Comparison of ENCODE assay signal across 8 cellular contexts in genomic region chr6:148144917-148145521, GRCh38.
DNase-seq lines count a peak whose midpoint lies in the region; ATAC-seq and TF ChIP-seq lines count a peak whose summit lies in the region.

No MANE protein-coding gene starts in this region.

- no peaks in the 10 kb centered on the region for H3K27me3 ChIP-seq in transverse colon

- H3K9me3 ChIP-seq in transverse colon = no peaks in the 10 kb centered on the region

- DNase-seq in C1 segment of cervical spinal cord (lab: John Stamatoyannopoulos, UW) (peak in 9 of 14 donors; percentile 1 to 68 (median 25)), GM19240 (ENCODE audit: insufficient read length, low spot score) (peak; percentile 19), NOMO-1 treated with dmso at 0.1 percent for 144 hours (lab: John Stamatoyannopoulos, UW; ENCODE audit: unreplicated experiment) (peak; percentile 47), fibroblast of gingiva (ENCODE audit: low read depth) (peak; percentile 44), non-pigmented ciliary epithelial cell (ENCODE audit: low read depth) (peak; percentile 35), transverse colon (peak; percentile 72)
- peak; percentile 84 for DNase-seq in activated CD8-positive, alpha-beta memory T cell treated with anti-CD3 and anti-CD28 coated beads, Interleukin-2, amount 50 U/mL, for 48 hours

- no peaks in the 10 kb centered on the region for H3K4me1 ChIP-seq in transverse colon

- 18 to 34% methylated on average over 8 of the region's 8 CpGs for WGBS in transverse colon (ENCODE audit: low coverage in 1 of 2), 2 donors

- intact Hi-C loops in transverse colon (cut with DNase I; ENCODE audit: low total_unique reads) = no loop called here

- H3K27ac ChIP-seq in transverse colon = no peak overlapping the region

- peak; percentile 54 to 83 (median 72) for TF ChIP-seq CTCF in transverse colon (IDR thresholded peaks at IDR 0.05)

- TF ChIP-seq EP300 in transverse colon (IDR thresholded peaks at IDR 0.05; ENCODE audit: low read depth) = no peak

- in situ Hi-C loops in transverse colon (cut with MboI; ENCODE audit: low pct_ligation_motif_present in 1 of 4, low pct_unique_long_range_greater_than_20kb in 1 of 4, low sequenced_read_pairs in 3 of 4) = no loop called here

- no peak overlapping the region for H3K4me3 ChIP-seq in transverse colon

- ATAC-seq in HG03571 (IDR thresholded peaks at IDR 0.05; ENCODE audit: unreplicated experiment) = peak; percentile 80

- H3K36me3 ChIP-seq in transverse colon = no peaks in the 10 kb centered on the region

- TF ChIP-seq POLR2A in transverse colon (IDR thresholded peaks at IDR 0.05) = no peak

Comparison
In these comparisons a context has a peak if more than half of its experiments do, and no peak if none do; other contexts are left out.
1. DNase-seq: peak in every context shown above with its lines; median percentile 84 in activated CD8-positive, alpha-beta memory T cell treated with anti-CD3 and anti-CD28 coated beads, Interleukin-2, amount 50 U/mL, for 48 hours; 72 in transverse colon; 47 in NOMO-1 treated with dmso at 0.1 percent for 144 hours; 44 in fibroblast of gingiva; 35 in non-pigmented ciliary epithelial cell; 25 in C1 segment of cervical spinal cord; 19 in GM19240.